ENCODE assay signal across 19 cellular contexts in genomic region chr14:89551432-89551831, GRCh38.
DNase-seq lines count a peak whose midpoint lies in the region; ATAC-seq lines count a peak whose summit lies in the region.
"Had no signal": no experiment of that assay in that cellular context is flagged by ENCODE, and none has a peak within 500 bp of the region (broad histone marks: within the 10 kb centered on the region; RNA-seq: fewer than 3 reads in every experiment).

No MANE protein-coding gene starts in this region.

- peak overlapping the region; percentile 34 for H3K27ac Mint-ChIP-seq in activated T-cell treated with anti-CD3 and anti-CD28 coated beads, Interleukin-2, amount 50 U/mL, for 24 hours
- H3K27ac Mint-ChIP-seq in central memory CD8-positive, alpha-beta T cell (ENCODE audit: low read depth) = peak overlapping the region; percentile 63
- H3K27ac Mint-ChIP-seq in stimulated activated memory B cell treated with anti-CD40 and anti-IgM and Interleukin-4, amounts not matched to agents 10 μg/mL and 1 μg/mL and 100 μg/mL, for 72 hours = peak overlapping the region; percentile 31

- WGBS in mesendoderm (ENCODE audit: extremely low coverage, insufficient coverage, low lambda C conversion rate) = 100% methylated on average over 1 of the region's 6 CpGs

- H3K9me3 Mint-ChIP-seq in activated T-cell treated with anti-CD3 and anti-CD28 coated beads, Interleukin-2, amount 50 U/mL, for 24 hours = no peaks in the 10 kb centered on the region
- no peaks in the 10 kb centered on the region for H3K9me3 Mint-ChIP-seq in activated T-cell treated with anti-CD3 and anti-CD28 coated beads, Interleukin-2, amount 50 U/mL, for 4 hours
- no peaks in the 10 kb centered on the region for H3K9me3 Mint-ChIP-seq in central memory CD8-positive, alpha-beta T cell
- no peaks in the 10 kb centered on the region for H3K9me3 Mint-ChIP-seq in stimulated activated memory B cell treated with anti-CD40 and anti-IgM and Interleukin-4, amounts not matched to agents 10 μg/mL and 1 μg/mL and 100 μg/mL, for 72 hours

- peaks cover 35% of the 10 kb centered on the region for H3K36me3 Mint-ChIP-seq in activated T-cell treated with anti-CD3 and anti-CD28 coated beads, Interleukin-2, amount 50 U/mL, for 24 hours (ENCODE audit: low read depth)
- H3K36me3 Mint-ChIP-seq in activated T-cell treated with anti-CD3 and anti-CD28 coated beads, Interleukin-2, amount 50 U/mL, for 4 hours (ENCODE audit: insufficient read depth) = peaks cover 14% of the 10 kb centered on the region
- H3K36me3 Mint-ChIP-seq in central memory CD8-positive, alpha-beta T cell (ENCODE audit: insufficient read depth) = peaks cover 10% of the 10 kb centered on the region
- H3K36me3 Mint-ChIP-seq in stimulated activated memory B cell treated with anti-CD40 and anti-IgM and Interleukin-4, amounts not matched to agents 10 μg/mL and 1 μg/mL and 100 μg/mL, for 72 hours = peaks cover 16% of the 10 kb centered on the region

- H3K36me3 ChIP-seq in mesendoderm (ENCODE audit: control insufficient read depth, insufficient read depth, low read length) = no peaks in the 10 kb centered on the region
- H3K36me3 ChIP-seq: right lobe of liver, transverse colon had no signal

- no peak overlapping the region for H3K56ac ChIP-seq in mesendoderm (ENCODE audit: low read length)

- H3K4me1 ChIP-seq in mesendoderm (ENCODE audit: control insufficient read depth, low read depth, low read length) = peaks cover 5% of the 10 kb centered on the region
- H3K4me1 ChIP-seq: right lobe of liver had no signal

- no peak overlapping the region for H3K18ac ChIP-seq in mesendoderm (ENCODE audit: low read length)

- peaks cover 53% of the 10 kb centered on the region for H3K4me1 Mint-ChIP-seq in activated T-cell treated with anti-CD3 and anti-CD28 coated beads, Interleukin-2, amount 50 U/mL, for 24 hours (ENCODE audit: low read depth)
- H3K4me1 Mint-ChIP-seq in activated T-cell treated with anti-CD3 and anti-CD28 coated beads, Interleukin-2, amount 50 U/mL, for 4 hours (ENCODE audit: low read depth) = peaks cover 45% of the 10 kb centered on the region
- H3K4me1 Mint-ChIP-seq in central memory CD8-positive, alpha-beta T cell = peaks cover 53% of the 10 kb centered on the region
- peaks cover 16% of the 10 kb centered on the region for H3K4me1 Mint-ChIP-seq in stimulated activated memory B cell treated with anti-CD40 and anti-IgM and Interleukin-4, amounts not matched to agents 10 μg/mL and 1 μg/mL and 100 μg/mL, for 72 hours

- H3K79me2 ChIP-seq in mesendoderm (ENCODE audit: control insufficient read depth, insufficient read depth, low read length) = peaks cover 2% of the 10 kb centered on the region

- no peak for ATAC-seq in activated T-cell treated with anti-CD3 and anti-CD28 coated beads, Interleukin-2, amount 50 U/mL, for 4 hours
- ATAC-seq in central memory CD8-positive, alpha-beta T cell (replicated peaks; ENCODE audit: extremely low read depth, poor library complexity, severe bottlenecking) = no peak
- ATAC-seq in stimulated activated memory B cell treated with anti-CD40 and anti-IgM and Interleukin-4, amounts not matched to agents 10 μg/mL and 1 μg/mL and 100 μg/mL, for 72 hours = no peak
- ATAC-seq in HG03442 (IDR thresholded peaks at IDR 0.05; ENCODE audit: unreplicated experiment) = no peak

- no peak overlapping the region for H2BK15ac ChIP-seq in mesendoderm (replicated peaks; ENCODE audit: low read depth)

- no peak overlapping the region for H4K5ac ChIP-seq in mesendoderm (ENCODE audit: low read length)

- DNase-seq in activated T-cell treated with anti-CD3 and anti-CD28 coated beads, Interleukin-2, amount 50 U/mL, for 24 hours = no peak
- no peak for DNase-seq in activated T-cell treated with anti-CD3 and anti-CD28 coated beads, Interleukin-2, amount 50 U/mL, for 4 hours
- no peak for DNase-seq in central memory CD8-positive, alpha-beta T cell (ENCODE audit: low spot score in 2 of 2)
- DNase-seq in mesendoderm (no peak), epidermal melanocyte (ENCODE audit: insufficient read length, low spot score) (no peak), Ammon's horn (ENCODE audit: low spot score) (no peak)
- DNase-seq: 8988T; activated CD4-positive, alpha-beta T cell treated with anti-CD3 and anti-CD28 coated beads, Interleukin-2, amount 50 U/mL, for 1 hour; activated naive CD4-positive, alpha-beta T cell treated with anti-CD3 and anti-CD28 coated beads, Interleukin-2, amount 50 U/mL, for 16 hours; DMS53; IMR-90; NCI-H748 treated with DMSO at 0.1 percent for 48 hours; right lobe of liver; SHP77; T-helper 1 cell; transverse colon had no signal

- H3K23ac ChIP-seq in mesendoderm (ENCODE audit: low read length) = peak overlapping the region; percentile 81

- H3K79me1 ChIP-seq in mesendoderm (ENCODE audit: low read length) = peaks cover 2% of the 10 kb centered on the region

- no peak overlapping the region for H2BK120ac ChIP-seq in mesendoderm (ENCODE audit: low read depth, low read length)

- H2BK5ac ChIP-seq in mesendoderm (ENCODE audit: low read length) = no peak overlapping the region

- H3K27ac ChIP-seq in mesendoderm (ENCODE audit: low read depth, low read length) = no peak overlapping the region
- H3K27ac ChIP-seq: coronary artery, right lobe of liver, transverse colon had no signal

- no peak overlapping the region for H3K4me2 ChIP-seq in mesendoderm (ENCODE audit: low read length)

- no peaks in the 10 kb centered on the region for H3K27me3 ChIP-seq in mesendoderm (ENCODE audit: insufficient read depth, low read length, poor library complexity)
- H3K27me3 ChIP-seq: right lobe of liver, transverse colon had no signal

- H2AK5ac ChIP-seq in mesendoderm (ENCODE audit: low read length) = no peak overlapping the region

- no peak overlapping the region for H3K9ac ChIP-seq in mesendoderm (ENCODE audit: low read length)

- H3K4me3 ChIP-seq in mesendoderm (ENCODE audit: low read length) = no peak overlapping the region
- H3K4me3 ChIP-seq: coronary artery, right lobe of liver, transverse colon had no signal

- no peak overlapping the region for H4K8ac ChIP-seq in mesendoderm (ENCODE audit: low read depth, low read length)

- H3K4me3 Mint-ChIP-seq in activated T-cell treated with anti-CD3 and anti-CD28 coated beads, Interleukin-2, amount 50 U/mL, for 24 hours = no peak overlapping the region
- H3K4me3 Mint-ChIP-seq in activated T-cell treated with anti-CD3 and anti-CD28 coated beads, Interleukin-2, amount 50 U/mL, for 4 hours = no peak overlapping the region
- no peak overlapping the region for H3K4me3 Mint-ChIP-seq in central memory CD8-positive, alpha-beta T cell
- no peak overlapping the region for H3K4me3 Mint-ChIP-seq in stimulated activated memory B cell treated with anti-CD40 and anti-IgM and Interleukin-4, amounts not matched to agents 10 μg/mL and 1 μg/mL and 100 μg/mL, for 72 hours

- H3K27me3 Mint-ChIP-seq in activated T-cell treated with anti-CD3 and anti-CD28 coated beads, Interleukin-2, amount 50 U/mL, for 24 hours = no peaks in the 10 kb centered on the region
- no peaks in the 10 kb centered on the region for H3K27me3 Mint-ChIP-seq in activated T-cell treated with anti-CD3 and anti-CD28 coated beads, Interleukin-2, amount 50 U/mL, for 4 hours (ENCODE audit: low read depth)
- H3K27me3 Mint-ChIP-seq in central memory CD8-positive, alpha-beta T cell = no peaks in the 10 kb centered on the region
- H3K27me3 Mint-ChIP-seq in stimulated activated memory B cell treated with anti-CD40 and anti-IgM and Interleukin-4, amounts not matched to agents 10 μg/mL and 1 μg/mL and 100 μg/mL, for 72 hours = no peaks in the 10 kb centered on the region

- H3K4ac ChIP-seq in mesendoderm (ENCODE audit: low read depth, low read length) = no peak overlapping the region
